ENCODE assay signal across 8 cellular contexts in genomic region chr20:45911486-45912343, GRCh38. TPM values are rescaled to one million over a fixed set of nuclear protein-coding genes. Genes with fewer than 3 reads are reported as not detected.
DNase-seq lines count a peak whose midpoint lies in the region; ATAC-seq, FAIRE-seq and TF ChIP-seq lines count a peak whose summit lies in the region.

PLTP (minus strand) TSS chr20:45912155; CDS start chr20:45911452, 703 bp downstream.

- POLR2A ChIA-PET in A673 (lab: Charles Lee; ENCODE audit: low non-redundant PET) = interaction anchor here (0.6 kb wide), 1 partner anchor 20 kb away, joined by 5 read pairs; no protein-coding TSS in a partner anchor

- intact Hi-C loops in A673 (cut with micrococcal nuclease; ENCODE audit: unreplicated experiment) (no loop called here), colonic mucosa (cut with DNase I) (no loop called here)

- ATAC-seq in GM21717 (IDR thresholded peaks at IDR 0.05; ENCODE audit: unreplicated experiment) (peak; percentile 9), HG03457 (IDR thresholded peaks at IDR 0.05; ENCODE audit: unreplicated experiment) (no peak)

- TF ChIP-seq CTCF in A673 (conservative IDR thresholded peaks at IDR 0.05; ENCODE audit: low read depth, low read length) (no peak), colonic mucosa (IDR thresholded peaks at IDR 0.05) (no peak)

- DNase-seq in A673 (ENCODE audit: low spot score) (peak; percentile 77), SW480 (ENCODE audit: low spot score) (peak; percentile 40), colonic mucosa (peak; percentile 63), kidney glomerular epithelial cell (lab: John Stamatoyannopoulos, UW) (peak; percentile 12), urothelium cell line (ENCODE audit: low spot score) (no peak)

- H3K9ac ChIP-seq in colonic mucosa (ENCODE audit: low read depth in 2 of 2, low read length in 2 of 2) = peak within 1 kb of the TSS; percentile 57 to 74
- H3K9ac ChIP-seq in skeletal muscle tissue (ENCODE audit: low read depth in 1 of 3, low read length in 3 of 3) = peak within 1 kb of the TSS; percentile 48 to 73 (median 72)

- no peaks in the 10 kb centered on the region for H3K9me3 ChIP-seq in A673 (ENCODE audit: low read depth, low read length, poor library complexity, severe bottlenecking)
- no peaks in the 10 kb centered on the region for H3K9me3 ChIP-seq in colonic mucosa
- H3K9me3 ChIP-seq in skeletal muscle tissue (ENCODE audit: control insufficient read depth in 3 of 3, low read length in 3 of 3) = no peaks in the 10 kb centered on the region

- H3K36me3 ChIP-seq in A673 (ENCODE audit: insufficient read depth, low read length, poor library complexity, severe bottlenecking) = peaks cover 9% of the 10 kb centered on the region
- H3K36me3 ChIP-seq in colonic mucosa = no peaks in the 10 kb centered on the region
- peaks cover 0 to 3% (median 0%) of the 10 kb centered on the region in 3 donors for H3K36me3 ChIP-seq in skeletal muscle tissue (ENCODE audit: control insufficient read depth in 3 of 3, insufficient read depth in 3 of 3, low read length in 3 of 3)

- TSS peak; percentile 94 for BruUV-seq in A673 (replicated peaks; lab: Mats Ljungman, UMichigan)

- CTCF ChIA-PET in A673 (lab: Charles Lee) = interaction anchor here (0.5 kb wide), 1 partner anchor 90 kb away, joined by 3 read pairs; no protein-coding TSS in a partner anchor

- no peak for FAIRE-seq in urothelium cell line (lab: Jason Lieb, UNC)

- peaks cover 17% of the 10 kb centered on the region for H3K4me1 ChIP-seq in A673 (ENCODE audit: insufficient read depth, low read length, poor library complexity, severe bottlenecking)
- peaks cover 7% of the 10 kb centered on the region for H3K4me1 ChIP-seq in colonic mucosa
- peaks cover 12 to 16% (median 15%) of the 10 kb centered on the region in 3 donors for H3K4me1 ChIP-seq in skeletal muscle tissue (ENCODE audit: control insufficient read depth in 3 of 3, insufficient read depth in 3 of 3, low read length in 3 of 3)

- H3K27ac ChIP-seq in A673 (ENCODE audit: low read depth, low read length, poor library complexity, severe bottlenecking) = peak within 1 kb of the TSS; percentile 81
- H3K27ac ChIP-seq in colonic mucosa = peak within 1 kb of the TSS; percentile 75
- peak within 1 kb of the TSS; percentile 75 for H3K27ac ChIP-seq in skeletal muscle tissue (ENCODE audit: low read depth, low read length)

- H3K4me3 ChIP-seq in A673 (ENCODE audit: low read depth, low read length, poor library complexity, severe bottlenecking) = peak within 1 kb of the TSS; percentile 63
- peak within 1 kb of the TSS; percentile 46 for H3K4me3 ChIP-seq in colonic mucosa
- H3K4me3 ChIP-seq in skeletal muscle tissue (ENCODE audit: low read length in 3 of 3) = peak within 1 kb of the TSS; percentile 70 to 77 (median 73)

- no peaks in the 10 kb centered on the region for H3K27me3 ChIP-seq in A673 (replicated peaks; ENCODE audit: insufficient read depth, low read depth, low read length, poor library complexity)
- no peaks in the 10 kb centered on the region for H3K27me3 ChIP-seq in colonic mucosa
- peaks cover 0 to 15% (median 4%) of the 10 kb centered on the region in 3 donors for H3K27me3 ChIP-seq in skeletal muscle tissue (ENCODE audit: control insufficient read depth in 3 of 3, insufficient read depth in 3 of 3, low read length in 3 of 3)

RNA-seq across cellular contexts. Expression of gene PLTP, which starts in this region (rescaled TPM):
- total RNA-seq in A673 (2021) (58.3 and 62.8 TPM in 2 replicates), colonic mucosa (10 to 100 TPM; 17.4 to 36.2 TPM), skeletal muscle tissue (38.1 TPM)
